In the genomic region with DNA sequence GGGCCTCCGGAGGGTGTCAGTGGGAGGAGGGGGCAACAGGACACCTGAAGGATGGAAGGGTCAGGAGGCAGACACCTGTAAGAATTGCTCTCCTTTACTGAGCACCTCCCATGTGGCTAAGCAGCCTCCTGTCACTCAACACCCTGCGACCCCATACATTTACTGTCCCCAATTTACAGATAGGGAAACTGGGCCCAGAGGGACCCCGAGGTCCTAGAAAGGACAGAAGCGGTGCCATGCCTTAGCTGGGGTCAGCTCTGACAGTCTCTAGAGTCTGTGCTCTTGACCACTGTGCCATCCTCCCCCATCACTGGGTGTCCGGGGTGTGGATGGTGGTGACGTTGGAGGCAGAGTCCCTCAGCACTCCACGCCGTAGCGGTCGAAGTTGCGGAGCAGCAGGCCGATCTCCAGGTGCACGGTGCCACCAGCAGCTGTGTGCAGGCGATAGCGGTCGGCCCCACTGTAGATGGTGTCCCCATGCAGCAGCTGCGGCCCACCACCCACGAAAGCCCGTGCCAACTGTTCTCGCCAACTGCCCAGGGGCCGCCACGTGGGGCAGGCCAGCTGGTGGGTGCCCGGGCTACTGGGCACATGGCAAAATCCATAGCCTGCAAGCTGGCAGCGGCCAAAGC, we compare ENCODE assay signal across 2 cellular contexts.
TF ChIP-seq lines count a peak whose summit lies in the region.

No MANE protein-coding gene starts in this region.

TF ChIP-seq in SK-N-SH, 30 proteins besides CTCF, POLR2A, EP300 and RAD21 (continued from another document):
- TF ChIP-seq SIN3A (IDR thresholded peaks at IDR 0.05; ENCODE audit: borderline replicate concordance, low read depth, low read length) (no peak), MEF2A (IDR thresholded peaks at IDR 0.05; ENCODE audit: borderline replicate concordance, low read depth) (no peak)

TF ChIP-seq in SK-N-SH treated with all-trans-retinoic acid at 6 μM for 48 hours, 23 proteins besides CTCF, POLR2A, EP300 and RAD21 (continued from another document):
- TF ChIP-seq ZFP3 (CRISPR knock-in tag; IDR thresholded peaks at IDR 0.05) (no peak), ZNF8 (CRISPR knock-in tag; IDR thresholded peaks at IDR 0.05) (no peak), TOX (CRISPR knock-in tag; IDR thresholded peaks at IDR 0.05; ENCODE audit: borderline replicate concordance) (no peak), GLIS3 (CRISPR knock-in tag; IDR thresholded peaks at IDR 0.05) (no peak), ZFP30 (CRISPR knock-in tag; IDR thresholded peaks at IDR 0.05) (no peak), ISL1 (CRISPR knock-in tag; IDR thresholded peaks at IDR 0.05) (no peak), ARNTL (CRISPR knock-in tag; IDR thresholded peaks at IDR 0.05; ENCODE audit: borderline replicate concordance, low read depth) (no peak), ESRRG (CRISPR knock-in tag; IDR thresholded peaks at IDR 0.05) (no peak), CSDC2 (CRISPR knock-in tag; IDR thresholded peaks at IDR 0.05) (no peak), OSR1 (CRISPR knock-in tag; IDR thresholded peaks at IDR 0.05) (no peak), RARB (CRISPR knock-in tag; IDR thresholded peaks at IDR 0.05) (no peak), ZNF70 (CRISPR knock-in tag; IDR thresholded peaks at IDR 0.05) (no peak)
- TF ChIP-seq, protein P1, sequence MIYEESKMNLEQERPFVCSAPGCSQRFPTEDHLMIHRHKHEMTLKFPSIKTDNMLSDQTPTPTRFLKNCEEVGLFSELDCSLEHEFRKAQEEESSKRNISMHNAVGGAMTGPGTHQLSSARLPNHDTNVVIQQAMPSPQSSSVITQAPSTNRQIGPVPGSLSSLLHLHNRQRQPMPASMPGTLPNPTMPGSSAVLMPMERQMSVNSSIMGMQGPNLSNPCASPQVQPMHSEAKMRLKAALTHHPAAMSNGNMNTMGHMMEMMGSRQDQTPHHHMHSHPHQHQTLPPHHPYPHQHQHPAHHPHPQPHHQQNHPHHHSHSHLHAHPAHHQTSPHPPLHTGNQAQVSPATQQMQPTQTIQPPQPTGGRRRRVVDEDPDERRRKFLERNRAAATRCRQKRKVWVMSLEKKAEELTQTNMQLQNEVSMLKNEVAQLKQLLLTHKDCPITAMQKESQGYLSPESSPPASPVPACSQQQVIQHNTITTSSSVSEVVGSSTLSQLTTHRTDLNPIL (CRISPR knock-in tag; IDR thresholded peaks at IDR 0.05; ENCODE audit: low read depth), result no peak
- TF ChIP-seq, protein P2, sequence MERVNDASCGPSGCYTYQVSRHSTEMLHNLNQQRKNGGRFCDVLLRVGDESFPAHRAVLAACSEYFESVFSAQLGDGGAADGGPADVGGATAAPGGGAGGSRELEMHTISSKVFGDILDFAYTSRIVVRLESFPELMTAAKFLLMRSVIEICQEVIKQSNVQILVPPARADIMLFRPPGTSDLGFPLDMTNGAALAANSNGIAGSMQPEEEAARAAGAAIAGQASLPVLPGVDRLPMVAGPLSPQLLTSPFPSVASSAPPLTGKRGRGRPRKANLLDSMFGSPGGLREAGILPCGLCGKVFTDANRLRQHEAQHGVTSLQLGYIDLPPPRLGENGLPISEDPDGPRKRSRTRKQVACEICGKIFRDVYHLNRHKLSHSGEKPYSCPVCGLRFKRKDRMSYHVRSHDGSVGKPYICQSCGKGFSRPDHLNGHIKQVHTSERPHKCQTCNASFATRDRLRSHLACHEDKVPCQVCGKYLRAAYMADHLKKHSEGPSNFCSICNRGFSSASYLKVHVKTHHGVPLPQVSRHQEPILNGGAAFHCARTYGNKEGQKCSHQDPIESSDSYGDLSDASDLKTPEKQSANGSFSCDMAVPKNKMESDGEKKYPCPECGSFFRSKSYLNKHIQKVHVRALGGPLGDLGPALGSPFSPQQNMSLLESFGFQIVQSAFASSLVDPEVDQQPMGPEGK (CRISPR knock-in tag; IDR thresholded peaks at IDR 0.05; ENCODE audit: borderline replicate concordance), result no peak
